Comparison of ENCODE assay signal across 15 cellular contexts in genomic region chr13:44308352-44308751, GRCh38.
"Had no signal": no experiment of that assay in that cellular context is flagged by ENCODE, and none has a peak within 500 bp of the region (broad histone marks: within the 10 kb centered on the region; RNA-seq: fewer than 3 reads in every experiment).

No MANE protein-coding gene starts in this region.

- H3K36me3 Mint-ChIP-seq: activated naive CD4-positive, alpha-beta T cell treated with anti-CD3 and anti-CD28 coated beads, Interleukin-2, amount 50 U/mL, for 72 hours had no signal

- H3K9me3 ChIP-seq: thoracic aorta had no signal

- H3K27me3 ChIP-seq: cardiac muscle cell had no signal

- H3K4me3 ChIP-seq: cardiac muscle cell, thoracic aorta had no signal

- H3K36me3 ChIP-seq: cardiac muscle cell, thoracic aorta, WERI-Rb-1 had no signal

- ATAC-seq: activated CD4-positive, alpha-beta T cell treated with anti-CD3 and anti-CD28 coated beads for 36 hours; activated naive CD4-positive, alpha-beta T cell treated with anti-CD3 and anti-CD28 coated beads, Interleukin-2, amount 50 U/mL, for 72 hours; activated T-cell treated with anti-CD3 and anti-CD28 coated beads, Interleukin-2, amount 50 U/mL, for 4 hours; left ventricle myocardium superior; stimulated activated naive CD8-positive, alpha-beta T cell treated with anti-CD3 and anti-CD28 coated beads, Interleukin-15, amount 100 ng/mL, for 72 hours had no signal

- DNase-seq: activated CD4-positive, alpha-beta memory T cell treated with anti-CD3 and anti-CD28 coated beads, Interleukin-2, amount 10 ng/mL, durations not matched to agents 7 days and 5 days; activated CD4-positive, alpha-beta T cell treated with anti-CD3 and anti-CD28 coated beads for 36 hours; activated effector memory CD4-positive, alpha-beta T cell treated with Interleukin-2 at 50 U/mL for 16 hours; activated T-cell treated with anti-CD3 and anti-CD28 coated beads, Interleukin-2, amount 50 U/mL, for 4 hours; hypothalamus; kidney; left ventricle myocardium superior; stimulated activated CD4-positive, alpha-beta T cell treated with anti-CD3 and anti-CD28 coated beads, Interleukin-1b, Interleukin-23, amount 100 ng/mL, for 48 hours; stimulated activated naive CD8-positive, alpha-beta T cell treated with anti-CD3 and anti-CD28 coated beads, Interleukin-15, amount 100 ng/mL, for 72 hours; WERI-Rb-1 had no signal

- H3K27ac Mint-ChIP-seq: activated CD4-positive, alpha-beta memory T cell treated with anti-CD3 and anti-CD28 coated beads, Interleukin-2, amount 10 ng/mL, durations not matched to agents 7 days and 5 days; activated CD4-positive, alpha-beta T cell treated with anti-CD3 and anti-CD28 coated beads for 36 hours; activated naive CD4-positive, alpha-beta T cell treated with anti-CD3 and anti-CD28 coated beads, Interleukin-2, amount 50 U/mL, for 72 hours; T-helper 1 cell treated with Interleukin-12 subunit alpha and Interleukin-12 subunit beta and Interleukin-4 antibody, amounts not matched to agents 30 μg/mL and 1 μg/mL, for 36 hours had no signal

- H3K27ac ChIP-seq: cardiac muscle cell, WERI-Rb-1 had no signal

- H3K9me3 Mint-ChIP-seq: activated CD4-positive, alpha-beta memory T cell treated with anti-CD3 and anti-CD28 coated beads, Interleukin-2, amount 10 ng/mL, durations not matched to agents 7 days and 5 days; activated naive CD4-positive, alpha-beta T cell treated with anti-CD3 and anti-CD28 coated beads, Interleukin-2, amount 50 U/mL, for 72 hours; activated T-cell treated with anti-CD3 and anti-CD28 coated beads, Interleukin-2, amount 50 U/mL, for 4 hours; neural crest cell; stimulated activated naive CD8-positive, alpha-beta T cell treated with anti-CD3 and anti-CD28 coated beads, Interleukin-15, amount 100 ng/mL, for 72 hours; T-helper 1 cell treated with Interleukin-12 subunit alpha and Interleukin-12 subunit beta and Interleukin-4 antibody, amounts not matched to agents 30 μg/mL and 1 μg/mL, for 36 hours had no signal

- H3K4me3 Mint-ChIP-seq: activated CD4-positive, alpha-beta memory T cell treated with anti-CD3 and anti-CD28 coated beads, Interleukin-2, amount 10 ng/mL, durations not matched to agents 7 days and 5 days; activated CD4-positive, alpha-beta T cell treated with anti-CD3 and anti-CD28 coated beads for 36 hours; activated T-cell treated with anti-CD3 and anti-CD28 coated beads, Interleukin-2, amount 50 U/mL, for 4 hours; stimulated activated naive CD8-positive, alpha-beta T cell treated with anti-CD3 and anti-CD28 coated beads, Interleukin-15, amount 100 ng/mL, for 72 hours; T-helper 1 cell treated with Interleukin-12 subunit alpha and Interleukin-12 subunit beta and Interleukin-4 antibody, amounts not matched to agents 30 μg/mL and 1 μg/mL, for 36 hours had no signal
